In the genomic region with DNA sequence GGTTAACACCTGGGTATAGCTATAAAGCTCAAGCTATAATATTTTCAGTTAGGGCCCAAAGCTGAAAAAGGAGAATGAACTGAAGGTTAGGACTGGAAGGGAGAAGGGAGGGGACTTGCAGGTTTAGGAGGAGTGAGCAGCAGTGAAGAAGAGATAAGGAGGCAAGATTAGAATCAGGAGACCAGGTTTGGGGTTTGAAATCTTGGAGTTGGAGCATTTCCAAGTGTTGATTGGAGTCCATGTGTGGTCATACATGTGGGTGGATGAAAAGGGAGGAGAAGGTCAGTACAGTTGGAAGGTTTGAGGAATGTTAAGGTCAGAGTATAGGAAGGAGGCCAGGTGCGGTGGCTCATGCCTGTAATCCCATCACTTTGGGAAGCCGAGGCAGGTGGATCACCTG, we compare ENCODE assay signal across 24 cellular contexts. TPM values are rescaled to one million over a fixed set of nuclear protein-coding genes. Genes with fewer than 3 reads are reported as not detected.
DNase-seq lines count a peak whose midpoint lies in the region; ATAC-seq, FAIRE-seq and TF ChIP-seq lines count a peak whose summit lies in the region.
"Had no signal": no experiment of that assay in that cellular context is flagged by ENCODE, and none has a peak within 500 bp of the region (broad histone marks: within the 10 kb centered on the region; RNA-seq: fewer than 3 reads in every experiment).

No MANE protein-coding gene starts in this region.

- CTCF ChIA-PET in K562 (lab: Yijun Ruan, JAX; ENCODE audit: low intra/inter-chr PET ratio) = no interaction called here

- DNase-seq in Karpas-422 = peak; percentile 14
- no peak for DNase-seq in K562 (ENCODE audit: extremely low read depth in 1 of 4, low spot score in 3 of 4)
- no peak for DNase-seq in esophagus muscularis mucosa (ENCODE audit: extremely low spot score)
- DNase-seq in left cardiac atrium = no peak
- DNase-seq in naive thymus-derived CD8-positive, alpha-beta T cell = no peak
- DNase-seq: 8988T; ACHN; BE2C; C1 segment of cervical spinal cord; CD4-positive, alpha-beta memory T cell; CD4-positive, CD25-positive, alpha-beta regulatory T cell; CD8-positive, alpha-beta memory T cell; COR-L47; DMS79 treated with DMSO at 0.1 percent for 48 hours; GF-D8 had no signal

- TF ChIP-seq CTCF in K562 (IDR thresholded peaks at IDR 0.05 in 2 of 3, conservative IDR thresholded peaks at IDR 0.05 in 1 of 3; ENCODE audit: insufficient read depth in 2 of 3, low read depth in 1 of 3, low read length in 3 of 3) (no peak), esophagus muscularis mucosa (IDR thresholded peaks at IDR 0.05) (no peak)

- TF ChIP-seq EP300 in K562 (IDR thresholded peaks at IDR 0.05; ENCODE audit: low read length) (no peak), esophagus muscularis mucosa (IDR thresholded peaks at IDR 0.05) (no peak)

- no peaks in the 10 kb centered on the region for H3K9me1 ChIP-seq in K562 (ENCODE audit: control insufficient read depth, insufficient read depth, low read length)

- peaks cover 22 to 32% (median 28%) of the 10 kb centered on the region in 4 donors for H3K4me1 Mint-ChIP-seq in naive thymus-derived CD8-positive, alpha-beta T cell

- H3K9me2 ChIP-seq in Karpas-422 (replicated peaks; ENCODE audit: insufficient read depth, low read length) = no peaks in the 10 kb centered on the region

- peak overlapping the region in 5 of 10 donors; percentile 18 to 86 (median 71) for H3K27ac Mint-ChIP-seq in naive thymus-derived CD8-positive, alpha-beta T cell
- H3K27ac Mint-ChIP-seq: CD14-positive monocyte had no signal

- H3K27ac ChIP-seq in Karpas-422 (ENCODE audit: low read length) (no peak overlapping the region), K562 (ENCODE audit: extremely low read depth, low read depth, low read length) (no peak overlapping the region), esophagus muscularis mucosa (replicated peaks in 1 of 4) (peak overlapping the region in 3 of 4 donors; percentile 3 to 51 (median 25))
- H3K27ac ChIP-seq: BLaER1 had no signal

- no TSS peak for BruUV-seq in K562 (replicated peaks; lab: Mats Ljungman, UMichigan)

- H3K4me3 Mint-ChIP-seq in naive thymus-derived CD8-positive, alpha-beta T cell = peak overlapping the region in 1 of 10 donors; percentile 15
- H3K4me3 Mint-ChIP-seq: CD14-positive monocyte; CD4-positive, alpha-beta memory T cell; CD4-positive, CD25-positive, alpha-beta regulatory T cell; CD8-positive, alpha-beta memory T cell had no signal

- H3K9me3 ChIP-seq in Karpas-422 (ENCODE audit: low read length) = no peaks in the 10 kb centered on the region
- H3K9me3 ChIP-seq in K562 (replicated peaks; ENCODE audit: control insufficient read depth, insufficient read depth, low read depth, low read length) = no peaks in the 10 kb centered on the region
- no peaks in the 10 kb centered on the region for H3K9me3 ChIP-seq in esophagus muscularis mucosa
- H3K9me3 ChIP-seq: BE2C, BLaER1 had no signal

- intact Hi-C loops in K562 (cut with micrococcal nuclease) = no loop called here
- intact Hi-C loops in esophagus muscularis mucosa (cut with DNase I) = no loop called here
- intact Hi-C loops in left cardiac atrium (cut with DNase I) = no loop called here

- H3K27me3 ChIP-seq in Karpas-422 (ENCODE audit: low read length) (no peaks in the 10 kb centered on the region), K562 (ENCODE audit: control insufficient read depth in 2 of 2, insufficient read depth in 2 of 2, low read length in 2 of 2) (0 out of 5 replicates have a peak, but pooled peaks cover 0 to 3% of the 10 kb centered on the region in 2 experiments), esophagus muscularis mucosa (no peaks in the 10 kb centered on the region)
- H3K27me3 ChIP-seq: BE2C, BLaER1 had no signal

- H2AFZ ChIP-seq in Karpas-422 (ENCODE audit: low read length) = no peak overlapping the region
- H2AFZ ChIP-seq in K562 (ENCODE audit: low read depth, low read length) = no peak overlapping the region

- H3K36me3 ChIP-seq in Karpas-422 (ENCODE audit: insufficient read depth, low read length) = no peaks in the 10 kb centered on the region
- no peaks in the 10 kb centered on the region for H3K36me3 ChIP-seq in K562 (ENCODE audit: control insufficient read depth, insufficient read depth, low read length)
- no peaks in the 10 kb centered on the region for H3K36me3 ChIP-seq in esophagus muscularis mucosa
- H3K36me3 ChIP-seq: BE2C, BLaER1 had no signal

- TF ChIP-seq POLR2A in K562 (conservative IDR thresholded peaks at IDR 0.05) (no peak), esophagus muscularis mucosa (IDR thresholded peaks at IDR 0.05; ENCODE audit: low read depth) (no peak)

- no peak for FAIRE-seq in K562 (lab: Jason Lieb, UNC)
- FAIRE-seq: A204.1, D721Med, G401.6, GM12891, GM19239 had no signal

- no peak for TF ChIP-seq RAD21 in K562 (CRISPR knock-in tag; conservative IDR thresholded peaks at IDR 0.05 in 1 of 2, IDR thresholded peaks at IDR 0.05 in 1 of 2)

- no peak; the same call in 2 of the 3 replicates for ATAC-seq in K562
- no peak for ATAC-seq in left cardiac atrium
- no peak for ATAC-seq in naive thymus-derived CD8-positive, alpha-beta T cell
- ATAC-seq in HG03097 (IDR thresholded peaks at IDR 0.05; ENCODE audit: low FRiP score, unreplicated experiment) = no peak
- no peak for ATAC-seq in HG03342 (IDR thresholded peaks at IDR 0.05; ENCODE audit: unreplicated experiment)

- no peaks in the 10 kb centered on the region for H3K27me3 Mint-ChIP-seq in naive thymus-derived CD8-positive, alpha-beta T cell

- no peaks in the 10 kb centered on the region for H4K20me1 ChIP-seq in Karpas-422 (ENCODE audit: insufficient read depth, low read depth, low read length)
- no peaks in the 10 kb centered on the region for H4K20me1 ChIP-seq in K562 (replicated peaks; ENCODE audit: control insufficient read depth, insufficient read depth, low read length)
- H4K20me1 ChIP-seq: BLaER1 had no signal

- H3K9ac ChIP-seq in Karpas-422 (ENCODE audit: low read length) (no peak overlapping the region), K562 (ENCODE audit: insufficient read depth in 1 of 2, low read depth in 2 of 2, low read length in 2 of 2) (no peak overlapping the region)
- H3K9ac ChIP-seq: BLaER1 had no signal

- in situ Hi-C loops in K562 (cut with MboI) = no loop called here

- H3K9me3 Mint-ChIP-seq in naive thymus-derived CD8-positive, alpha-beta T cell = peaks cover 0 to 33% (median 10%) of the 10 kb centered on the region in 9 donors

- H3K4me1 ChIP-seq in Karpas-422 (ENCODE audit: low read length) (no peaks in the 10 kb centered on the region), K562 (replicated peaks in 1 of 2; ENCODE audit: control insufficient read depth in 2 of 2, insufficient read depth in 2 of 2, low read length in 2 of 2) (no peaks in the 10 kb centered on the region), esophagus muscularis mucosa (peaks cover 0 to 13% (median 11%) of the 10 kb centered on the region in 4 donors)
- H3K4me1 ChIP-seq: BE2C, BLaER1 had no signal

- peaks cover 0 to 20% (median 13%) of the 10 kb centered on the region in 3 donors for H3K36me3 Mint-ChIP-seq in naive thymus-derived CD8-positive, alpha-beta T cell

- WGBS in K562 (ENCODE audit: insufficient coverage, low coverage, missing lambda C conversion rate) = 28% methylated on average over 2 of the region's 2 CpGs
- WGBS in esophagus muscularis mucosa = 97% methylated on average over 2 of the region's 2 CpGs

- no peak overlapping the region for H3K4me3 ChIP-seq in Karpas-422 (ENCODE audit: low read length)
- H3K4me3 ChIP-seq in K562 = no peak overlapping the region
- H3K4me3 ChIP-seq in esophagus muscularis mucosa = no peak overlapping the region
- H3K4me3 ChIP-seq: BLaER1 had no signal

- H3K4me2 ChIP-seq in Karpas-422 (ENCODE audit: low read depth, low read length, poor library complexity, severe bottlenecking) = no peak overlapping the region
- no peak overlapping the region for H3K4me2 ChIP-seq in K562 (ENCODE audit: insufficient read depth, low read length)
- H3K4me2 ChIP-seq: BLaER1 had no signal

- H3K79me2 ChIP-seq in Karpas-422 (ENCODE audit: low read length) (no peaks in the 10 kb centered on the region), K562 (ENCODE audit: control insufficient read depth, insufficient read depth, low read length) (no peaks in the 10 kb centered on the region)

- POLR2A ChIA-PET in K562 (lab: Yijun Ruan, JAX) = interaction anchor here (0.7 to 1.1 kb wide), 3 partner anchors 11 to 118 kb away, joined by 3 to 4 read pairs (median 3); no protein-coding TSS in a partner anchor
- POLR2A ChIA-PET in naive thymus-derived CD8-positive, alpha-beta T cell (lab: Charles Lee) = interaction anchor here (4.0 kb wide), 1 partner anchor 13 kb away, joined by 35 read pairs; a partner anchor contains a TSS

TF ChIP-seq in K562, 482 proteins besides CTCF, POLR2A, EP300 and RAD21 (continues in another document):
- TF ChIP-seq CBFA2T3 (IDR thresholded peaks at IDR 0.05) = peak; percentile 51
- 0 out of 2 replicates have a peak, but pooled peaks have one; percentile 14 for TF ChIP-seq SMARCE1 (IDR thresholded peaks at IDR 0.05)
- no peak for TF ChIP-seq HDGF (IDR thresholded peaks at IDR 0.05)

RNA-seq across cellular contexts. Expression of a gene that starts 8.6 kb away (rescaled TPM):
- 23.1 and 27.5 TPM in 2 replicates for total RNA-seq in Karpas-422 (2014; rRNA removed; shearing (Covaris generic); ENCODE audit: low replicate concordance)
- total RNA-seq in K562 (2011; cell fraction: chromatin; rRNA removed; ENCODE audit: low replicate concordance) = 109 and 164 TPM in 2 replicates
- total RNA-seq in K562 (2011; cell fraction: nucleolus; rRNA removed) = 32.2 and 33.3 TPM in 2 replicates
- total RNA-seq in K562 (2011; cell fraction: nucleoplasm; rRNA removed) = 73.6 and 93.8 TPM in 2 replicates
- total RNA-seq in K562 (2014; rRNA removed) = 31.3 and 36.6 TPM in 2 replicates
- total RNA-seq in K562 (2014; rRNA removed; fragmentation: Illumina TruSeq; extraction: Trizol) = 53.2 and 56.1 TPM in 2 replicates
- total RNA-seq in K562 (2015; rRNA removed; fragmentation: Illumina TruSeq; extraction: Trizol) = 63.0 and 66.2 TPM in 2 replicates
- total RNA-seq in K562 (2021) = 50.3 and 58.2 TPM in 2 replicates
- polyA plus RNA-seq in K562 (2011; rRNA removed) = 38.7 and 46.1 TPM in 2 replicates
- 11.7 and 20.2 TPM in 2 replicates for polyA plus RNA-seq in K562 (2011; cell fraction: cytosol; rRNA removed)
- 74.2 and 149 TPM in 2 replicates for polyA plus RNA-seq in K562 (2011; cell fraction: nucleus; rRNA removed)
- 20.9 and 29.6 TPM in 2 replicates for polyA plus RNA-seq in K562 (2012)
- polyA plus RNA-seq in K562 (2014; fragmentation: Illumina TruSeq; extraction: Trizol) = 31.2 and 51.2 TPM in 2 replicates
- polyA plus RNA-seq in K562 (2014; fragmentation: Nextera tagmentation; extraction: Ambion mirVana) = 10 to 100 TPM; 18.1 to 37.3 TPM
- 23.9 and 25.8 TPM in 2 replicates for polyA plus RNA-seq in K562 (2014; rRNA removed)
- 122 and 166 TPM in 2 replicates for polyA minus RNA-seq in K562 (2011; rRNA and poly(A)+ RNA removed)
- polyA minus RNA-seq in K562 (2011; cell fraction: cytosol; rRNA and poly(A)+ RNA removed) = 60.1 and 67.3 TPM in 2 replicates
- polyA minus RNA-seq in K562 (2011; cell fraction: nucleus; rRNA and poly(A)+ RNA removed) = 50.6 and 151 TPM in 2 replicates
- total RNA-seq in esophagus muscularis mucosa = 10 to 100 TPM in 2 of 4 donors, 1 to 10 TPM in 2; 4.1 to 11.2 (median 8.0) TPM
- total RNA-seq in left cardiac atrium = 1 to 10 TPM; 1.8 to 3.8 TPM
- total RNA-seq in naive thymus-derived CD8-positive, alpha-beta T cell = under 1 TPM; 0.36 to 0.47 TPM
- polyA plus RNA-seq in naive thymus-derived CD8-positive, alpha-beta T cell = not detected
- polyA plus RNA-seq: CD4-positive, alpha-beta memory T cell had no signal

Comparison
In these comparisons a context has a peak if more than half of its experiments do, and no peak if none do; other contexts are left out.
1. H3K27ac ChIP-seq: peak in esophagus muscularis mucosa (3 of 4); none in Karpas-422 (single experiment) and K562 (single experiment).